In genomic region chr12:69546693-69547438, GRCh38 we compare ENCODE assay signal across 19 cellular contexts.
DNase-seq lines count a peak whose midpoint lies in the region; ATAC-seq lines count a peak whose summit lies in the region.
"Had no signal": no experiment of that assay in that cellular context is flagged by ENCODE, and none has a peak within 500 bp of the region (broad histone marks: within the 10 kb centered on the region; RNA-seq: fewer than 3 reads in every experiment).

No MANE protein-coding gene starts in this region.

- no peaks in the 10 kb centered on the region for H3K4me1 Mint-ChIP-seq in stimulated activated memory B cell treated with anti-CD40 and anti-IgM and Interleukin-4, amounts not matched to agents 10 μg/mL and 1 μg/mL and 100 μg/mL, for 72 hours
- H3K4me1 Mint-ChIP-seq in activated naive CD8-positive, alpha-beta T cell treated with anti-CD3 and anti-CD28 coated beads, Interleukin-2, amount 50 U/mL, for 24 hours, result peaks cover 7% of the 10 kb centered on the region
- H3K4me1 Mint-ChIP-seq: endodermal cell had no signal

- peak; percentile 80 for ATAC-seq in GM18517 (IDR thresholded peaks at IDR 0.05; ENCODE audit: unreplicated experiment)
- peak; percentile 86 for ATAC-seq in GM19397 (IDR thresholded peaks at IDR 0.05; ENCODE audit: unreplicated experiment)
- ATAC-seq in HG02852 (IDR thresholded peaks at IDR 0.05; ENCODE audit: unreplicated experiment), result peak; percentile 92
- peak; percentile 68 for ATAC-seq in HG03442 (IDR thresholded peaks at IDR 0.05; ENCODE audit: unreplicated experiment)
- ATAC-seq in stimulated activated memory B cell treated with anti-CD40 and anti-IgM and Interleukin-4, amounts not matched to agents 10 μg/mL and 1 μg/mL and 100 μg/mL, for 72 hours, result no peak
- no peak for ATAC-seq in activated naive CD8-positive, alpha-beta T cell treated with anti-CD3 and anti-CD28 coated beads, Interleukin-2, amount 50 U/mL, for 24 hours
- ATAC-seq: foreskin keratinocyte, right lobe of liver, Right ventricle myocardium inferior had no signal

- peaks cover 6% of the 10 kb centered on the region for H3K9me3 Mint-ChIP-seq in stimulated activated memory B cell treated with anti-CD40 and anti-IgM and Interleukin-4, amounts not matched to agents 10 μg/mL and 1 μg/mL and 100 μg/mL, for 72 hours
- peaks cover 12% of the 10 kb centered on the region for H3K9me3 Mint-ChIP-seq in activated naive CD8-positive, alpha-beta T cell treated with anti-CD3 and anti-CD28 coated beads, Interleukin-2, amount 50 U/mL, for 24 hours

- no peak overlapping the region for H3K4me3 Mint-ChIP-seq in stimulated activated memory B cell treated with anti-CD40 and anti-IgM and Interleukin-4, amounts not matched to agents 10 μg/mL and 1 μg/mL and 100 μg/mL, for 72 hours
- no peak overlapping the region for H3K4me3 Mint-ChIP-seq in activated naive CD8-positive, alpha-beta T cell treated with anti-CD3 and anti-CD28 coated beads, Interleukin-2, amount 50 U/mL, for 24 hours
- H3K4me3 Mint-ChIP-seq: activated CD4-positive, alpha-beta memory T cell treated with anti-CD3 and anti-CD28 coated beads for 36 hours; endodermal cell had no signal

- no peaks in the 10 kb centered on the region for H3K27me3 Mint-ChIP-seq in stimulated activated memory B cell treated with anti-CD40 and anti-IgM and Interleukin-4, amounts not matched to agents 10 μg/mL and 1 μg/mL and 100 μg/mL, for 72 hours
- no peaks in the 10 kb centered on the region for H3K27me3 Mint-ChIP-seq in activated naive CD8-positive, alpha-beta T cell treated with anti-CD3 and anti-CD28 coated beads, Interleukin-2, amount 50 U/mL, for 24 hours
- H3K27me3 Mint-ChIP-seq: activated CD4-positive, alpha-beta memory T cell treated with anti-CD3 and anti-CD28 coated beads for 36 hours had no signal

- peaks cover 36% of the 10 kb centered on the region for H3K36me3 Mint-ChIP-seq in stimulated activated memory B cell treated with anti-CD40 and anti-IgM and Interleukin-4, amounts not matched to agents 10 μg/mL and 1 μg/mL and 100 μg/mL, for 72 hours
- H3K36me3 Mint-ChIP-seq in activated naive CD8-positive, alpha-beta T cell treated with anti-CD3 and anti-CD28 coated beads, Interleukin-2, amount 50 U/mL, for 24 hours (ENCODE audit: low read depth), result peaks cover 25% of the 10 kb centered on the region

- DNase-seq in activated naive CD8-positive, alpha-beta T cell treated with anti-CD3 and anti-CD28 coated beads, Interleukin-2, amount 50 U/mL, for 24 hours, result no peak
- no peak for DNase-seq in stimulated activated CD4-positive, alpha-beta T cell treated with anti-CD3 and anti-CD28 coated beads, Interleukin-2, amount 100 ng/mL, for 24 hours
- no peak for DNase-seq in inferior parietal cortex (ENCODE audit: extremely low spot score)
- DNase-seq: activated CD4-positive, alpha-beta memory T cell treated with anti-CD3 and anti-CD28 coated beads for 36 hours; activated naive CD4-positive, alpha-beta T cell treated with anti-CD3 and anti-CD28 coated beads, Interleukin-2, amount 50 U/mL, for 16 hours; BE2C; DMS79; endodermal cell; foreskin keratinocyte; NCI-H1930; right lobe of liver; stomach; T-helper 9 cell had no signal

- H3K27ac Mint-ChIP-seq in stimulated activated memory B cell treated with anti-CD40 and anti-IgM and Interleukin-4, amounts not matched to agents 10 μg/mL and 1 μg/mL and 100 μg/mL, for 72 hours, result no peak overlapping the region
- H3K27ac Mint-ChIP-seq in activated naive CD8-positive, alpha-beta T cell treated with anti-CD3 and anti-CD28 coated beads, Interleukin-2, amount 50 U/mL, for 24 hours, result no peak overlapping the region
- H3K27ac Mint-ChIP-seq: activated CD4-positive, alpha-beta memory T cell treated with anti-CD3 and anti-CD28 coated beads for 36 hours; endodermal cell had no signal

Comparison
In these comparisons a context has a peak if more than half of its experiments do, and no peak if none do; other contexts are left out.
1. ATAC-seq: peak in GM18517 (single experiment), GM19397 (single experiment), HG02852 (single experiment) and HG03442 (single experiment); none in stimulated activated memory B cell treated with anti-CD40 and anti-IgM and Interleukin-4, amounts not matched to agents 10 μg/mL and 1 μg/mL and 100 μg/mL, for 72 hours (single experiment) and activated naive CD8-positive, alpha-beta T cell treated with anti-CD3 and anti-CD28 coated beads, Interleukin-2, amount 50 U/mL, for 24 hours (single experiment).